ENCODE assay signal across 22 cellular contexts in genomic region chr1:2819429-2819828, GRCh38.
"Had no signal": no experiment of that assay in that cellular context is flagged by ENCODE, and none has a peak within 500 bp of the region (broad histone marks: within the 10 kb centered on the region; RNA-seq: fewer than 3 reads in every experiment).

No MANE protein-coding gene starts in this region.

- H3K36me3 ChIP-seq: ascending aorta had no signal

- H3K4me3 ChIP-seq: ascending aorta, body of pancreas, K562 had no signal

- H3K9me3 ChIP-seq: ascending aorta, body of pancreas had no signal

- H3K27me3 ChIP-seq: ascending aorta, body of pancreas had no signal

- H3K27ac ChIP-seq: ascending aorta, body of pancreas had no signal

- DNase-seq: activated CD4-positive, alpha-beta T cell treated with anti-CD3 and anti-CD28 coated beads for 4 hours; activated CD4-positive, alpha-beta T cell treated with anti-CD3 and anti-CD28 coated beads, Interleukin-2, amount 50 U/mL, for 4 hours; activated CD8-positive, alpha-beta memory T cell treated with anti-CD3 and anti-CD28 coated beads, Interleukin-2, amount 50 U/mL, for 48 hours; activated CD8-positive, alpha-beta T cell treated with anti-CD3 and anti-CD28 coated beads, Interleukin-2, amount 10 ng/mL, durations not matched to agents 7 days and 5 days; activated naive CD4-positive, alpha-beta T cell treated with anti-CD3 and anti-CD28 coated beads, Interleukin-2, amount 50 U/mL, for 16 hours; activated T-cell treated with anti-CD3 and anti-CD28 coated beads, Interleukin-2, amount 50 U/mL, for 1 hour; amniotic stem cell; body of pancreas; Kasumi-1; NCI-H1048; NCI-H146; NCI-H1930; NCI-H510A treated with DMSO at 0.1 percent for 48 hours; NCI-H69; NK-92 treated with Interleukin-12 subunit alpha and Interleukin-12 subunit beta, amount 100 ng/mL, for 24 hours; OCI-M1; RPMI8226; SHP77 treated with DMSO at 0.1 percent for 48 hours had no signal

- ATAC-seq: activated CD4-positive, CD25-positive, alpha-beta regulatory T cell treated with anti-CD3 and anti-CD28 coated beads, Interleukin-2, amount 50 U/mL, for 24 hours; activated CD8-positive, alpha-beta T cell treated with anti-CD3 and anti-CD28 coated beads, Interleukin-2, amount 10 ng/mL, durations not matched to agents 7 days and 5 days; body of pancreas; K562; Panc1 had no signal
